In genomic region chr1:22141948-22142314, GRCh38 we compare ENCODE assay signal across 8 cellular contexts. TPM values are rescaled to one million over a fixed set of nuclear protein-coding genes. Genes with fewer than 3 reads are reported as not detected.
DNase-seq lines count a peak whose midpoint lies in the region; FAIRE-seq and TF ChIP-seq lines count a peak whose summit lies in the region.

No MANE protein-coding gene starts in this region.

- H3K18ac ChIP-seq in trophoblast cell (ENCODE audit: low read length) = peak overlapping the region; percentile 61

- H3K27ac ChIP-seq in SK-N-SH (ENCODE audit: low read depth in 2 of 2, low read length in 1 of 2) = no peak overlapping the region
- peak overlapping the region; percentile 45 for H3K27ac ChIP-seq in trophoblast cell (ENCODE audit: low read depth, low read length)

- peak overlapping the region; percentile 59; the same call in 1 of the 2 replicates for H3K9ac ChIP-seq in ES-I3 (ENCODE audit: low read depth, low read length)
- H3K9ac ChIP-seq in SK-N-SH = no peak overlapping the region
- peak overlapping the region; percentile 45 for H3K9ac ChIP-seq in trophoblast cell (ENCODE audit: low read length)

- no peak overlapping the region for H3K27ac Mint-ChIP-seq in glutamatergic neuron (ENCODE audit: unreplicated experiment)

- H3K23ac ChIP-seq in trophoblast cell (ENCODE audit: low read length) = no peak overlapping the region

- no peaks in the 10 kb centered on the region for H3F3A ChIP-seq in SK-N-SH (replicated peaks; ENCODE audit: insufficient read depth)

- 32% methylated on average over 15 of the region's 19 CpGs for WGBS in SK-N-SH (ENCODE audit: low lambda C conversion rate)
- no CpG with 5 or more reads among the region's 19 CpGs for WGBS in trophoblast cell (ENCODE audit: extremely low coverage, insufficient coverage, insufficient read length)

- no peaks in the 10 kb centered on the region for H3K36me3 Mint-ChIP-seq in glutamatergic neuron (ENCODE audit: unreplicated experiment)

- H3K4me3 ChIP-seq in SK-N-SH (ENCODE audit: low read depth in 2 of 2, low read length in 1 of 2) (peak overlapping the region; percentile 47 to 53), trophoblast cell (ENCODE audit: low read depth, low read length) (peak overlapping the region; percentile 68)

- no peak for FAIRE-seq in GM12891 (lab: Jason Lieb, UNC)

- no peaks in the 10 kb centered on the region for H3K9me3 ChIP-seq in ES-I3 (ENCODE audit: control insufficient read depth, insufficient read depth, low read length)
- no peaks in the 10 kb centered on the region for H3K9me3 ChIP-seq in SK-N-SH
- H3K9me3 ChIP-seq in trophoblast cell (ENCODE audit: insufficient read depth, low read depth, low read length) = peaks cover 1% of the 10 kb centered on the region

- H3K9me2 ChIP-seq in SK-N-SH = no peaks in the 10 kb centered on the region

- no peak for TF ChIP-seq EP300 in SK-N-SH (IDR thresholded peaks at IDR 0.05; ENCODE audit: borderline replicate concordance in 1 of 2, low read depth in 1 of 2, low read length in 1 of 2)

- peak; percentile 74 for DNase-seq in SK-N-SH
- DNase-seq in glutamatergic neuron = peak; percentile 38
- no peak for DNase-seq in trophoblast cell
- DNase-seq in occipital lobe (lab: John Stamatoyannopoulos, UW) = no peak
- no peak for DNase-seq in GM10248 (ENCODE audit: extremely low spot score)
- no peak for DNase-seq in Ammon's horn (ENCODE audit: low spot score)
- DNase-seq in GM12891 (ENCODE audit: insufficient read length, low spot score) = no peak

- TF ChIP-seq CTCF in SK-N-SH (IDR thresholded peaks at IDR 0.05) = no peak
- TF ChIP-seq CTCF in glutamatergic neuron (IDR thresholded peaks at IDR 0.05; ENCODE audit: partially characterized antibody, unreplicated experiment) = no peak
- TF ChIP-seq CTCF in GM10248 (IDR thresholded peaks at IDR 0.05; ENCODE audit: control extremely low read depth, extremely low read depth, low read depth, missing control alignments) = no peak

- H3K36me3 ChIP-seq in ES-I3 (ENCODE audit: insufficient read depth, low read length) = no peaks in the 10 kb centered on the region
- H3K36me3 ChIP-seq in SK-N-SH (replicated peaks in 1 of 2; ENCODE audit: control insufficient read depth in 1 of 2, insufficient read depth in 2 of 2, low read length in 1 of 2) = no peaks in the 10 kb centered on the region
- no peaks in the 10 kb centered on the region for H3K36me3 ChIP-seq in trophoblast cell (ENCODE audit: control insufficient read depth in 1 of 2, insufficient read depth in 2 of 2, low read length in 2 of 2)

- H3K9me3 Mint-ChIP-seq in glutamatergic neuron (ENCODE audit: unreplicated experiment) = peaks cover 9% of the 10 kb centered on the region

- H3K4me1 Mint-ChIP-seq in glutamatergic neuron (ENCODE audit: low read depth, unreplicated experiment) = peaks cover 7% of the 10 kb centered on the region

- peak overlapping the region; percentile 16 for H4K91ac ChIP-seq in trophoblast cell (ENCODE audit: low read depth, low read length)

- TF ChIP-seq POLR2A in GM12891 (IDR thresholded peaks at IDR 0.05; ENCODE audit: low read depth, low read length) = no peak

- H3K79me2 ChIP-seq in SK-N-SH (ENCODE audit: insufficient read depth) = no peaks in the 10 kb centered on the region
- peaks cover 4% of the 10 kb centered on the region for H3K79me2 ChIP-seq in trophoblast cell (ENCODE audit: control insufficient read depth, insufficient read depth, low read length, poor library complexity)

- peaks cover 30% of the 10 kb centered on the region for H4K20me1 ChIP-seq in SK-N-SH (ENCODE audit: insufficient read depth)

- no peak overlapping the region for H2AK5ac ChIP-seq in trophoblast cell (ENCODE audit: low read length)

- CTCF ChIA-PET in SK-N-SH (lab: Yijun Ruan, JAX) = interaction anchor here (0.6 to 3.9 kb wide), 13 partner anchors 8 to 500 kb away, joined by 3 to 30 read pairs (median 4); no protein-coding TSS in a partner anchor
- CTCF ChIA-PET in GM10248 (lab: Yijun Ruan, JAX) = interaction anchor here (1.3 to 3.4 kb wide), 4 partner anchors 10 to 275 kb away, joined by 4 to 18 read pairs (median 12); no protein-coding TSS in a partner anchor

- peak overlapping the region; percentile 87 for H3K4me2 ChIP-seq in SK-N-SH
- peak overlapping the region; percentile 72 for H3K4me2 ChIP-seq in trophoblast cell (ENCODE audit: low read length)

- peak overlapping the region; percentile 45 for H3K14ac ChIP-seq in trophoblast cell (ENCODE audit: low read length)

- H2BK12ac ChIP-seq in trophoblast cell (ENCODE audit: low read length) = peak overlapping the region; percentile 42

- POLR2A ChIA-PET in SK-N-SH (lab: Yijun Ruan, JAX) = interaction anchor here (0.9 kb wide), 1 partner anchor 120 kb away, joined by 3 read pairs; no protein-coding TSS in a partner anchor
- POLR2A ChIA-PET in GM10248 (lab: Yijun Ruan, JAX) = no interaction called here

- no peak overlapping the region for H4K12ac ChIP-seq in trophoblast cell (ENCODE audit: low read depth, low read length)

- peak overlapping the region; percentile 26 for H3K4ac ChIP-seq in trophoblast cell (ENCODE audit: low read depth, low read length)

- peak overlapping the region; percentile 70 for H3K4me3 Mint-ChIP-seq in glutamatergic neuron (ENCODE audit: unreplicated experiment)

- H2AFZ ChIP-seq in SK-N-SH (ENCODE audit: low read depth) = no peak overlapping the region
- peak overlapping the region; percentile 35 for H2AFZ ChIP-seq in trophoblast cell (ENCODE audit: insufficient read depth, low read length, poor library complexity)

- H2BK120ac ChIP-seq in trophoblast cell (ENCODE audit: insufficient read depth, low read length, poor library complexity) = no peak overlapping the region

- H3K27me3 Mint-ChIP-seq in glutamatergic neuron (ENCODE audit: unreplicated experiment) = peaks cover 27% of the 10 kb centered on the region

- H3K4me1 ChIP-seq in ES-I3 (ENCODE audit: insufficient read depth, low read length) (peaks cover 22% of the 10 kb centered on the region), SK-N-SH (ENCODE audit: control insufficient read depth in 1 of 2, insufficient read depth in 2 of 2, low read depth in 1 of 2, low read length in 1 of 2) (peaks cover 0 to 29% of the 10 kb centered on the region in 2 experiments; a peak in 1 of 4 replicates), trophoblast cell (ENCODE audit: control insufficient read depth in 1 of 2, insufficient read depth in 2 of 2, low read length in 2 of 2) (peaks cover 40 to 41% of the 10 kb centered on the region in 2 experiments)

- H3K79me1 ChIP-seq in trophoblast cell (ENCODE audit: low read length) = peaks cover 13% of the 10 kb centered on the region

- H3K27me3 ChIP-seq in SK-N-SH (ENCODE audit: insufficient read depth) (peaks cover 5% of the 10 kb centered on the region; the same call in 1 of the 2 replicates), trophoblast cell (ENCODE audit: insufficient read depth, low read length) (no peaks in the 10 kb centered on the region)

- H4K8ac ChIP-seq in trophoblast cell (ENCODE audit: low read depth, low read length) = peak overlapping the region; percentile 48

- H2BK5ac ChIP-seq in trophoblast cell (ENCODE audit: low read depth, low read length, poor library complexity) = peak overlapping the region; percentile 2

- no peak for TF ChIP-seq RAD21 in SK-N-SH (IDR thresholded peaks at IDR 0.05; ENCODE audit: low read length)

TF ChIP-seq in SK-N-SH, 30 proteins besides CTCF, POLR2A, EP300 and RAD21:
- TF ChIP-seq TAF1 (IDR thresholded peaks at IDR 0.05; ENCODE audit: borderline replicate concordance, low read depth, low read length) = no peak

TF ChIP-seq in GM12891, 5 proteins besides CTCF, POLR2A, EP300 and RAD21:
- TF ChIP-seq TAF1 (IDR thresholded peaks at IDR 0.05; ENCODE audit: low read depth, low read length) (no peak), POLR2AphosphoS5 (IDR thresholded peaks at IDR 0.05; ENCODE audit: low read depth, low read length) (no peak), PAX5 (IDR thresholded peaks at IDR 0.05; ENCODE audit: insufficient read depth, low read length, severe bottlenecking) (no peak), POU2F2 (IDR thresholded peaks at IDR 0.05; ENCODE audit: low read depth, low read length) (no peak), SPI1 (IDR thresholded peaks at IDR 0.05; ENCODE audit: low read depth, low read length) (no peak)
TF ChIP-seq in GM12891: peak in this region for 0.

RNA-seq across cellular contexts. Expression of gene WNT4, which starts 1.0 kb away (rescaled TPM):
- 0.03 and 0.08 TPM in 2 replicates for polyA plus RNA-seq in SK-N-SH (2012; rRNA removed)
- 0.01 and 0.05 TPM in 2 replicates for polyA plus RNA-seq in SK-N-SH (2012; cell fraction: cytosol; rRNA removed)
- polyA plus RNA-seq in SK-N-SH (2012; cell fraction: nucleus; rRNA removed) = 0.02 and 0.23 TPM in 2 replicates
- not detected for total RNA-seq in glutamatergic neuron (ENCODE audit: unreplicated experiment)
- 3.9 and 4.6 TPM in 2 replicates for polyA plus RNA-seq in trophoblast cell (2013)
- total RNA-seq in occipital lobe = 5.6 TPM
- polyA plus RNA-seq in GM12891 (2012; ENCODE audit: low read depth, missing spikeins) = 0.13 TPM

Comparison
In these comparisons a context has a peak if more than half of its experiments do, and no peak if none do; other contexts are left out.
1. DNase-seq: peak in SK-N-SH (single experiment) and glutamatergic neuron (single experiment); none in trophoblast cell (0 of 2), occipital lobe (single experiment), GM10248 (single experiment), Ammon's horn (single experiment) and GM12891 (single experiment).